ENCODE assay signal across 8 cellular contexts in genomic region chr1:177948336-177948972, GRCh38. TPM values are rescaled to one million over a fixed set of nuclear protein-coding genes. Genes with fewer than 3 reads are reported as not detected.
DNase-seq lines count a peak whose midpoint lies in the region; ATAC-seq and TF ChIP-seq lines count a peak whose summit lies in the region.

No MANE protein-coding gene starts in this region.

- ATAC-seq in GM19025 (IDR thresholded peaks at IDR 0.05; ENCODE audit: low read depth, unreplicated experiment): peak; percentile 66
- ATAC-seq in HG03135 (IDR thresholded peaks at IDR 0.05; ENCODE audit: unreplicated experiment): peak; percentile 70
- peak; percentile 70 for ATAC-seq in Right ventricle myocardium superior (ENCODE audit: poor library complexity)
- peak; percentile 76 to 95 (median 82) for ATAC-seq in psoas muscle

- DNase-seq in D341Med (ENCODE audit: low spot score) (peak; percentile 81), NCI-H2196 (lab: John Stamatoyannopoulos, UW; ENCODE audit: unreplicated experiment) (peak; percentile 50), Right ventricle myocardium superior (no peak), psoas muscle (peak; percentile 34 to 58)
- peak; percentile 11 to 14 for DNase-seq in activated CD4-positive, alpha-beta T cell treated with anti-CD3 and anti-CD28 coated beads, Interleukin-2, amount 50 U/mL, for 48 hours
- no peak for DNase-seq in central memory CD4-positive, alpha-beta T cell

- no peaks in the 10 kb centered on the region for H3K9me3 ChIP-seq in psoas muscle

- H3K36me3 ChIP-seq in psoas muscle (ENCODE audit: insufficient read depth in 1 of 2, low read depth in 1 of 2): peaks cover 0 to 29% of the 10 kb centered on the region in 2 donors

- no peaks in the 10 kb centered on the region for H3K4me1 ChIP-seq in psoas muscle

- 23 to 25% (median 25%) methylated on average over 8 of the region's 8 CpGs for WGBS in psoas muscle, 3 donors

- H3K27ac ChIP-seq in psoas muscle: no peak overlapping the region

- intact Hi-C loops in Right ventricle myocardium superior (cut with DNase I) (loop anchor here (10.0 kb wide), 2 partner anchors 694 to 1054 kb away; no protein-coding TSS in a partner anchor), psoas muscle (cut with DNase I) (loop anchor here (5.0 to 10.0 kb wide), 6 partner anchors 164 to 1051 kb away; no protein-coding TSS in a partner anchor)

- no peak overlapping the region for H3K4me3 ChIP-seq in psoas muscle

- TF ChIP-seq CTCF in psoas muscle (IDR thresholded peaks at IDR 0.05): peak; percentile 91

- no peaks in the 10 kb centered on the region for H3K27me3 ChIP-seq in psoas muscle (ENCODE audit: insufficient read depth in 3 of 3, low read length in 2 of 3)

RNA-seq across cellular contexts. Expression of gene SEC16B, which starts 21.4 kb away (rescaled TPM):
- total RNA-seq in Right ventricle myocardium superior (1.3 TPM), psoas muscle (1 to 10 TPM in 2 of 4 donors, under 1 TPM in 2; 0.42 to 2.3 (median 1.2) TPM)
- 1 to 10 TPM in 1 of 3 donors, under 1 TPM in 2; 0.75 to 1.1 (median 0.81) TPM for polyA plus RNA-seq in psoas muscle

Comparison
In these comparisons a context has a peak if more than half of its experiments do, and no peak if none do; other contexts are left out.
1. DNase-seq: peak in D341Med (single experiment), NCI-H2196 (single experiment), activated CD4-positive, alpha-beta T cell treated with anti-CD3 and anti-CD28 coated beads, Interleukin-2, amount 50 U/mL, for 48 hours (2 of 2) and psoas muscle (2 of 2); none in Right ventricle myocardium superior (single experiment) and central memory CD4-positive, alpha-beta T cell (single experiment).
2. Peak in every context shown above with its lines, with median percentiles within 50 percentile points of each other: ATAC-seq.